Comparison of ENCODE assay signal across 9 cellular contexts in genomic region chr1:44802306-44803061, GRCh38. TPM values are rescaled to one million over a fixed set of nuclear protein-coding genes. Genes with fewer than 3 reads are reported as not detected.
DNase-seq lines count a peak whose midpoint lies in the region; FAIRE-seq and TF ChIP-seq lines count a peak whose summit lies in the region.
"Had no signal": no experiment of that assay in that cellular context is flagged by ENCODE, and none has a peak within 500 bp of the region (broad histone marks: within the 10 kb centered on the region; RNA-seq: fewer than 3 reads in every experiment).

No MANE protein-coding gene starts in this region.

- in situ Hi-C loops in ACHN (cut with HindIII; ENCODE audit: low pct_ligation_motif_present, low pct_unique_long_range_greater_than_20kb, low sequenced_read_pairs): no loop called here

- no peaks in the 10 kb centered on the region for H4K20me1 ChIP-seq in BLaER1
- no peaks in the 10 kb centered on the region for H4K20me1 ChIP-seq in PC-9 (ENCODE audit: insufficient read depth)
- peaks cover 0 to 10% of the 10 kb centered on the region in 2 experiments for H4K20me1 ChIP-seq in H1 (replicated peaks in 1 of 2; ENCODE audit: control insufficient read depth in 1 of 2, insufficient read depth in 2 of 2, low read length in 2 of 2)

- H3K36me3 Mint-ChIP-seq in neural crest cell (ENCODE audit: low read depth): peaks cover 9% of the 10 kb centered on the region

- WGBS in H1 (ENCODE audit: extremely low coverage in 1 of 2, insufficient coverage in 1 of 2, insufficient read length in 1 of 2, insufficient replicate concordance in 2 of 2, low coverage in 1 of 2, low lambda C conversion rate in 2 of 2, missing lambda C conversion rate in 1 of 2), 2 experiments: 87% methylated on average over 13 of the region's 13 CpGs; no CpG with 5 or more reads in 1 of the 2 experiments

- H2BK5ac ChIP-seq in H1 (ENCODE audit: low read depth, low read length): no peak overlapping the region

- POLR2A ChIA-PET in PC-9 (lab: Charles Lee; ENCODE audit: unreplicated experiment): no interaction called here
- POLR2A ChIA-PET in H1 (lab: Charles Lee; ENCODE audit: partially characterized antibody): interaction anchor here (0.9 to 19.2 kb wide), 7 partner anchors 9 to 539 kb away, joined by 3 to 547 read pairs (median 5); partner anchors contain the start of genes RPS8 and UROD

- H3K27ac ChIP-seq in BLaER1 (no peak overlapping the region), PC-9 (peak overlapping the region; percentile 81), H1 (ENCODE audit: low read depth, low read length) (no peak overlapping the region)

- H2BK15ac ChIP-seq in H1 (ENCODE audit: low read length): no peak overlapping the region; the same call in 1 of the 2 replicates

- TF ChIP-seq CTCF in PC-9 (conservative IDR thresholded peaks at IDR 0.05): no peak
- TF ChIP-seq CTCF in H1 (IDR thresholded peaks at IDR 0.05; ENCODE audit: control extremely low read depth in 1 of 3, insufficient read depth in 1 of 3, low read depth in 1 of 3, low read length in 3 of 3): no peak
- TF ChIP-seq CTCF in neural crest cell (conservative IDR thresholded peaks at IDR 0.05): no peak

- H3K9ac ChIP-seq in BLaER1 (peak overlapping the region; percentile 41), H1 (replicated peaks in 1 of 4; ENCODE audit: extremely low read depth in 1 of 4, low read depth in 3 of 4, low read length in 3 of 4) (no peak overlapping the region; a peak in 1 of 7 replicates)

- CTCF ChIA-PET in PC-9 (lab: Charles Lee): interaction anchor here (0.7 kb wide), 1 partner anchor 82 kb away, joined by 13 read pairs; no protein-coding TSS in a partner anchor
- CTCF ChIA-PET in H1 (lab: Charles Lee; ENCODE audit: partially characterized antibody): interaction anchor here (1.4 to 5.4 kb wide), 2 partner anchors 12 kb away, joined by 3 to 31 read pairs; no protein-coding TSS in a partner anchor

- H4K5ac ChIP-seq in H1 (ENCODE audit: insufficient read length, low read depth, low read length): no peak overlapping the region

- peaks cover 39% of the 10 kb centered on the region for H3K4me1 Mint-ChIP-seq in neural crest cell

- H3K4ac ChIP-seq in H1 (replicated peaks; ENCODE audit: insufficient read length, low read depth, low read length): no peak overlapping the region

- H3K4me3 Mint-ChIP-seq in neural crest cell: peak overlapping the region; percentile 84

- H3K18ac ChIP-seq in H1 (ENCODE audit: extremely low read depth, low read length): no peak overlapping the region

- no peak overlapping the region; the same call in 1 of the 2 replicates for H2BK20ac ChIP-seq in H1 (ENCODE audit: low read length)

- H4K8ac ChIP-seq in H1 (ENCODE audit: extremely low read depth, insufficient read depth, low read length): no peak overlapping the region

- peaks cover 53% of the 10 kb centered on the region for H3K36me3 ChIP-seq in BLaER1
- H3K36me3 ChIP-seq in PC-9 (ENCODE audit: low read depth): peaks cover 10% of the 10 kb centered on the region; the same call in 1 of the 2 replicates
- H3K36me3 ChIP-seq in H1 (ENCODE audit: control insufficient read depth in 2 of 4, insufficient read depth in 4 of 4, low read length in 3 of 4): peaks cover 0 to 16% (median 10%) of the 10 kb centered on the region in 4 experiments; a peak in 5 of 8 replicates
- peaks cover 32% of the 10 kb centered on the region for H3K36me3 ChIP-seq in MG63

- no peak for DNase-seq in PC-9
- DNase-seq in H1 (ENCODE audit: low read depth in 1 of 2, low spot score in 2 of 2): no peak
- DNase-seq in neural crest cell (ENCODE audit: low read depth, low spot score): peak; percentile 49
- DNase-seq in COLO668 (lab: John Stamatoyannopoulos, UW; ENCODE audit: unreplicated experiment): no peak
- no peak for DNase-seq in ACHN
- DNase-seq in MG63: no peak
- DNase-seq in SIG-M5 (lab: John Stamatoyannopoulos, UW): no peak
- DNase-seq: NCI-H187 had no signal

- peaks cover 60% of the 10 kb centered on the region for H3F3A ChIP-seq in PC-9 (ENCODE audit: insufficient read depth, low read depth)

- H3K27me3 ChIP-seq in BLaER1: no peaks in the 10 kb centered on the region
- H3K27me3 ChIP-seq in PC-9 (ENCODE audit: insufficient read depth, low read depth): no peaks in the 10 kb centered on the region
- peaks cover 0 to 5% (median 0%) of the 10 kb centered on the region in 4 experiments; a peak in 2 of 7 replicates for H3K27me3 ChIP-seq in H1 (replicated peaks in 1 of 4; ENCODE audit: control insufficient read depth in 3 of 4, extremely low read depth in 1 of 4, insufficient read depth in 3 of 4, low read length in 3 of 4)
- no peaks in the 10 kb centered on the region for H3K27me3 ChIP-seq in MG63

- H3K4me3 ChIP-seq in BLaER1: peak overlapping the region; percentile 28; the same call in 1 of the 2 replicates
- H3K4me3 ChIP-seq in PC-9: peak overlapping the region; percentile 82
- no peak overlapping the region for H3K4me3 ChIP-seq in H1 (ENCODE audit: extremely low read depth in 1 of 4, insufficient read depth in 2 of 4, low read depth in 3 of 4, low read length in 4 of 4)
- no peak overlapping the region for H3K4me3 ChIP-seq in MG63

- TF ChIP-seq POLR2A in H1 (IDR thresholded peaks at IDR 0.05; ENCODE audit: control extremely low read depth in 1 of 2, low read depth in 2 of 2, low read length in 2 of 2): no peak

- no peak overlapping the region for H3K56ac ChIP-seq in H1 (replicated peaks; ENCODE audit: insufficient read length, low read depth, low read length)

- intact Hi-C loops in PC-9 (cut with micrococcal nuclease; ENCODE audit: unreplicated experiment): loop anchor here (10.0 kb wide), 3 partner anchors 68 to 782 kb away; partner anchors contain the start of genes KIF2C, NASP, RNU5D-1 and SLC6A9

- H3K14ac ChIP-seq in H1 (ENCODE audit: insufficient read length): no peak overlapping the region

- H3K9me2 ChIP-seq in PC-9 (ENCODE audit: insufficient read depth): no peaks in the 10 kb centered on the region

- H3K23me2 ChIP-seq in H1 (ENCODE audit: low read depth, low read length): peaks cover 7% of the 10 kb centered on the region; the same call in 1 of the 2 replicates

- H2BK120ac ChIP-seq in H1 (replicated peaks; ENCODE audit: low read depth, low read length): no peak overlapping the region

- TF ChIP-seq EP300 in H1 (IDR thresholded peaks at IDR 0.05; ENCODE audit: borderline replicate concordance in 1 of 2, low read depth in 2 of 2, low read length in 2 of 2): no peak

- H3K79me2 ChIP-seq in PC-9 (ENCODE audit: low read depth): peaks cover 41% of the 10 kb centered on the region
- H3K79me2 ChIP-seq in H1 (ENCODE audit: control insufficient read depth in 1 of 2, insufficient read depth in 2 of 2, low read length in 2 of 2): no peaks in the 10 kb centered on the region

- H3K27ac Mint-ChIP-seq in neural crest cell (ENCODE audit: unreplicated experiment): peak overlapping the region; percentile 91

- no peak for FAIRE-seq in H1 (lab: Jason Lieb, UNC)

- no TSS peak for BruUV-seq in PC-9 (replicated peaks; lab: Mats Ljungman, UMichigan)

- no peak overlapping the region for H2AK5ac ChIP-seq in H1 (ENCODE audit: low read depth, low read length)

- H3K9me3 Mint-ChIP-seq in neural crest cell: no peaks in the 10 kb centered on the region

- H4K91ac ChIP-seq in H1 (replicated peaks; ENCODE audit: insufficient read length, low read length): no peak overlapping the region

- no peaks in the 10 kb centered on the region for H3K79me1 ChIP-seq in H1 (ENCODE audit: low read depth, low read length)

- H2BK12ac ChIP-seq in H1 (ENCODE audit: low read depth, low read length): 0 out of 2 replicates have a peak overlapping the region, but pooled peaks have one; percentile 30

- no peak for TF ChIP-seq RAD21 in H1 (IDR thresholded peaks at IDR 0.05 in 1 of 2, conservative IDR thresholded peaks at IDR 0.05 in 1 of 2; ENCODE audit: low read depth in 2 of 2, low read length in 2 of 2)

- no peaks in the 10 kb centered on the region for H3K9me3 ChIP-seq in BLaER1
- no peaks in the 10 kb centered on the region for H3K9me3 ChIP-seq in PC-9 (ENCODE audit: insufficient read depth, low read depth)
- no peaks in the 10 kb centered on the region for H3K9me3 ChIP-seq in H1 (ENCODE audit: insufficient read depth in 2 of 2, low read depth in 1 of 2, low read length in 1 of 2)
- H3K9me3 ChIP-seq in MG63: no peaks in the 10 kb centered on the region

- H3K4me1 ChIP-seq in BLaER1 (peaks cover 66% of the 10 kb centered on the region), PC-9 (replicated peaks; ENCODE audit: insufficient read depth) (peaks cover 62% of the 10 kb centered on the region), H1 (replicated peaks in 1 of 4; ENCODE audit: control insufficient read depth in 3 of 4, insufficient read depth in 4 of 4, low read length in 3 of 4) (peaks cover 0 to 18% (median 14%) of the 10 kb centered on the region in 4 experiments; a peak in 6 of 7 replicates)

- peaks cover 4% of the 10 kb centered on the region for H3K27me3 Mint-ChIP-seq in neural crest cell (ENCODE audit: low read depth)

- peak overlapping the region; percentile 81 for H3K4me2 ChIP-seq in BLaER1
- peak overlapping the region; percentile 94 for H3K4me2 ChIP-seq in PC-9
- H3K4me2 ChIP-seq in H1 (ENCODE audit: insufficient read depth in 1 of 2, low read depth in 2 of 2, low read length in 2 of 2): peak overlapping the region in 1 of 2 experiments; percentile 27; a peak in 1 of 4 replicates

- H3K23ac ChIP-seq in H1 (ENCODE audit: insufficient read length): no peak overlapping the region

- H2AFZ ChIP-seq in PC-9: no peak overlapping the region
- H2AFZ ChIP-seq in H1 (ENCODE audit: low read length): no peak overlapping the region

RNA-seq across cellular contexts. Expression of gene PLK3, which starts 2.3 kb away (rescaled TPM):
- total RNA-seq in PC-9 (2021) (12.7 and 13.0 TPM in 2 replicates), neural crest cell (15.3 and 15.7 TPM in 2 replicates)
- 7.9 and 9.7 TPM in 2 replicates for total RNA-seq in H1 (2021; fragmentation: NEBNext Ultra II Directional; extraction: Animal tissue kit (Norgen Biotek cat#: 25700))
- 12.3 and 21.9 TPM in 2 replicates for polyA plus RNA-seq in H1 (2011; rRNA removed)
- 10.6 TPM for polyA plus RNA-seq in H1 (2011; cell fraction: cytosol; rRNA removed)
- 64.2 TPM for polyA plus RNA-seq in H1 (2011; cell fraction: nucleus; rRNA removed)
- 4.9 to 9.1 TPM (median 8.2 TPM) in 4 replicates for polyA plus RNA-seq in H1 (2012, experiment 1 of 2)
- 6.9 TPM for polyA plus RNA-seq in H1 (2012, experiment 2 of 2)
- 7.1 TPM for polyA plus RNA-seq in H1 (2013, experiment 1 of 2)
- polyA plus RNA-seq in H1 (2013, experiment 2 of 2): 6.4 TPM
- 5.2 and 7.1 TPM in 2 replicates for polyA minus RNA-seq in H1 (2011; rRNA and poly(A)+ RNA removed)
- 3.7 TPM for polyA minus RNA-seq in H1 (2011; cell fraction: cytosol; rRNA and poly(A)+ RNA removed)
- 18.2 TPM for polyA minus RNA-seq in H1 (2011; cell fraction: nucleus; rRNA and poly(A)+ RNA removed)
- 5.3 and 5.9 TPM in 2 replicates for total RNA-seq in MG63 (2014; rRNA removed; shearing (Covaris generic); ENCODE audit: low replicate concordance)

RNA-seq across cellular contexts. Expression of gene DYNLT4, which starts 4.7 kb away (rescaled TPM):
- total RNA-seq in PC-9 (2021) (2.8 and 4.3 TPM in 2 replicates), neural crest cell (not detected in 2 replicates)
- not detected in 2 replicates for total RNA-seq in H1 (2021; fragmentation: NEBNext Ultra II Directional; extraction: Animal tissue kit (Norgen Biotek cat#: 25700))
- 0.19 and 0.29 TPM in 2 replicates for polyA plus RNA-seq in H1 (2011; rRNA removed)
- polyA plus RNA-seq in H1 (2011; cell fraction: cytosol; rRNA removed): 0.16 TPM
- polyA plus RNA-seq in H1 (2011; cell fraction: nucleus; rRNA removed): not detected
- polyA plus RNA-seq in H1 (2012, experiment 1 of 2): not detected in 4 replicates
- not detected for polyA plus RNA-seq in H1 (2012, experiment 2 of 2)
- not detected for polyA plus RNA-seq in H1 (2013, experiment 1 of 2)
- not detected for polyA plus RNA-seq in H1 (2013, experiment 2 of 2)
- polyA minus RNA-seq in H1 (2011; rRNA and poly(A)+ RNA removed): not detected in 2 replicates
- polyA minus RNA-seq in H1 (2011; cell fraction: cytosol; rRNA and poly(A)+ RNA removed): not detected
- polyA minus RNA-seq in H1 (2011; cell fraction: nucleus; rRNA and poly(A)+ RNA removed): 4.1 TPM
- total RNA-seq in MG63 (2014; rRNA removed; shearing (Covaris generic); ENCODE audit: low replicate concordance): not detected in 2 replicates

RNA-seq across cellular contexts. Expression of gene BTBD19, which starts 5.8 kb away (rescaled TPM):
- 6.2 and 7.3 TPM in 2 replicates for total RNA-seq in PC-9 (2021)
- total RNA-seq in H1 (2021; fragmentation: NEBNext Ultra II Directional; extraction: Animal tissue kit (Norgen Biotek cat#: 25700)): 1.1 and 1.5 TPM in 2 replicates
- polyA plus RNA-seq in H1 (2011; rRNA removed): 1.1 and 1.6 TPM in 2 replicates
- polyA plus RNA-seq in H1 (2011; cell fraction: cytosol; rRNA removed): 0.80 TPM
- 3.9 TPM for polyA plus RNA-seq in H1 (2011; cell fraction: nucleus; rRNA removed)
- polyA plus RNA-seq in H1 (2012, experiment 1 of 2): 0.54 to 1.00 TPM (median 0.66 TPM) in 4 replicates
- polyA plus RNA-seq in H1 (2012, experiment 2 of 2): 0.52 TPM
- polyA plus RNA-seq in H1 (2013, experiment 1 of 2): 1.4 TPM
- polyA plus RNA-seq in H1 (2013, experiment 2 of 2): 1.1 TPM
- polyA minus RNA-seq in H1 (2011; rRNA and poly(A)+ RNA removed): 0.39 and 1.0 TPM in 2 replicates
- polyA minus RNA-seq in H1 (2011; cell fraction: cytosol; rRNA and poly(A)+ RNA removed): 1.1 TPM
- 2.0 TPM for polyA minus RNA-seq in H1 (2011; cell fraction: nucleus; rRNA and poly(A)+ RNA removed)
- total RNA-seq in neural crest cell: 5.5 and 6.5 TPM in 2 replicates
- total RNA-seq in MG63 (2014; rRNA removed; shearing (Covaris generic); ENCODE audit: low replicate concordance): 1.0 and 1.2 TPM in 2 replicates

RNA-seq across cellular contexts. Expression of gene BEST4, which starts 14.5 kb away (rescaled TPM):
- total RNA-seq in PC-9 (2021): 0.70 and 1.3 TPM in 2 replicates
- total RNA-seq in H1 (2021; fragmentation: NEBNext Ultra II Directional; extraction: Animal tissue kit (Norgen Biotek cat#: 25700)): 0.80 and 1.4 TPM in 2 replicates
- 0.76 and 0.86 TPM in 2 replicates for polyA plus RNA-seq in H1 (2011; rRNA removed)
- 1.1 TPM for polyA plus RNA-seq in H1 (2011; cell fraction: cytosol; rRNA removed)
- 1.6 TPM for polyA plus RNA-seq in H1 (2011; cell fraction: nucleus; rRNA removed)
- polyA plus RNA-seq in H1 (2012, experiment 1 of 2): 1.1 to 1.7 TPM (median 1.3 TPM) in 4 replicates
- 0.97 TPM for polyA plus RNA-seq in H1 (2012, experiment 2 of 2)
- polyA plus RNA-seq in H1 (2013, experiment 1 of 2): 0.95 TPM
- polyA plus RNA-seq in H1 (2013, experiment 2 of 2): 0.72 TPM
- polyA minus RNA-seq in H1 (2011; rRNA and poly(A)+ RNA removed): 0.24 and 0.25 TPM in 2 replicates
- not detected for polyA minus RNA-seq in H1 (2011; cell fraction: cytosol; rRNA and poly(A)+ RNA removed)
- polyA minus RNA-seq in H1 (2011; cell fraction: nucleus; rRNA and poly(A)+ RNA removed): 0.90 TPM
- 0.14 and 0.23 TPM in 2 replicates for total RNA-seq in neural crest cell
- not detected in 2 replicates for total RNA-seq in MG63 (2014; rRNA removed; shearing (Covaris generic); ENCODE audit: low replicate concordance)

RNA-seq across cellular contexts. Expression of gene RPS8, which starts 27.1 kb away (rescaled TPM):
- total RNA-seq in PC-9 (2021): 2,059 and 2,176 TPM in 2 replicates
- 2,387 and 2,407 TPM in 2 replicates for total RNA-seq in H1 (2021; fragmentation: NEBNext Ultra II Directional; extraction: Animal tissue kit (Norgen Biotek cat#: 25700))
- 2,239 and 2,261 TPM in 2 replicates for polyA plus RNA-seq in H1 (2011; rRNA removed)
- 3,193 TPM for polyA plus RNA-seq in H1 (2011; cell fraction: cytosol; rRNA removed)
- polyA plus RNA-seq in H1 (2011; cell fraction: nucleus; rRNA removed): 1,937 TPM
- 2,656 to 3,207 TPM (median 2,890 TPM) in 4 replicates for polyA plus RNA-seq in H1 (2012, experiment 1 of 2)
- polyA plus RNA-seq in H1 (2012, experiment 2 of 2): 2,335 TPM
- 6,208 TPM for polyA plus RNA-seq in H1 (2013, experiment 1 of 2)
- 6,380 TPM for polyA plus RNA-seq in H1 (2013, experiment 2 of 2)
- polyA minus RNA-seq in H1 (2011; rRNA and poly(A)+ RNA removed): 576 and 640 TPM in 2 replicates
- polyA minus RNA-seq in H1 (2011; cell fraction: cytosol; rRNA and poly(A)+ RNA removed): 767 TPM
- 598 TPM for polyA minus RNA-seq in H1 (2011; cell fraction: nucleus; rRNA and poly(A)+ RNA removed)
- total RNA-seq in neural crest cell: 2,216 and 2,317 TPM in 2 replicates
- 2,690 and 3,127 TPM in 2 replicates for total RNA-seq in MG63 (2014; rRNA removed; shearing (Covaris generic); ENCODE audit: low replicate concordance)

Comparison
In these comparisons a context has a peak if more than half of its experiments do, and no peak if none do; other contexts are left out.
1. H3K4me3 ChIP-seq: peak in BLaER1 (single experiment) and PC-9 (single experiment); none in H1 (0 of 4) and MG63 (single experiment).